ENCODE assay signal across 14 cellular contexts in the genomic region with DNA sequence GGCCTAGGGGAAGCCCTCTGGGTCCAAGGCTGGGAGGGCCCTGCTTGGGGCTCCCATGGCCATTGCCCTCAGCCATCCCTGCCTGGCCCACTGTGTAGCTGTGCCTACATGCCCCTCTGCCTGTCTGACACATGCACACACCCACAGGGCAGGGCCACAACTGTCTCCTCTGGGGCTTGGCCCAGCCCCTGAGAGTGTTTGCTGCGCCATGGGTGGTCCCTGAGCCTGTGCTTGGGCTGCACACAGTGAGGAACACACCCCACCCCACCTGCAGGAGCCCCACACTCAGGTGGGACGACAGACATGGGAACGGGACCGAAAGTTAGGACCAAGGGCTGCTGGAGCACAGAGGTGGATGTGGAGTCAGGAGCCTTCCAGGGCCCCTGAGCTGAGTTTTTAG.
DNase-seq lines count a peak whose midpoint lies in the region; ATAC-seq and TF ChIP-seq lines count a peak whose summit lies in the region.
"Had no signal": no experiment of that assay in that cellular context is flagged by ENCODE, and none has a peak within 500 bp of the region (broad histone marks: within the 10 kb centered on the region; RNA-seq: fewer than 3 reads in every experiment).

No MANE protein-coding gene starts in this region.

- H3K4me3 ChIP-seq in upper lobe of right lung: no peak overlapping the region
- H3K4me3 ChIP-seq in Karpas-422 (ENCODE audit: low read length): no peak overlapping the region
- H3K4me3 ChIP-seq in gastroesophageal sphincter: no peak overlapping the region
- H3K4me3 ChIP-seq: GM23248 had no signal

- no peaks in the 10 kb centered on the region for H3K36me3 ChIP-seq in upper lobe of right lung
- H3K36me3 ChIP-seq in Karpas-422 (ENCODE audit: insufficient read depth, low read length): no peaks in the 10 kb centered on the region
- no peaks in the 10 kb centered on the region for H3K36me3 ChIP-seq in gastroesophageal sphincter

- no peaks in the 10 kb centered on the region for H3K9me2 ChIP-seq in Karpas-422 (replicated peaks; ENCODE audit: insufficient read depth, low read length)

- no peaks in the 10 kb centered on the region for H3K79me2 ChIP-seq in Karpas-422 (ENCODE audit: low read length)

- no peak overlapping the region for H3K27ac ChIP-seq in upper lobe of right lung
- no peak overlapping the region for H3K27ac ChIP-seq in Karpas-422 (ENCODE audit: low read length)
- no peak overlapping the region for H3K27ac ChIP-seq in gastroesophageal sphincter
- H3K27ac ChIP-seq: GM23248 had no signal

- H4K20me1 ChIP-seq in Karpas-422 (ENCODE audit: insufficient read depth, low read depth, low read length): no peaks in the 10 kb centered on the region

- no peaks in the 10 kb centered on the region for H3K4me1 Mint-ChIP-seq in progenitor cell of endocrine pancreas (ENCODE audit: low read depth)
- H3K4me1 Mint-ChIP-seq: B cell had no signal

- ATAC-seq in left lobe of liver (no peak), upper lobe of right lung (peak; percentile 33), gastroesophageal sphincter (no peak), GM18505 (IDR thresholded peaks at IDR 0.05; ENCODE audit: unreplicated experiment) (no peak)
- ATAC-seq: HCT116 had no signal

- H3K9ac ChIP-seq in Karpas-422 (ENCODE audit: low read length): no peak overlapping the region
- H3K9ac ChIP-seq: GM23248 had no signal

- H3K4me1 ChIP-seq in upper lobe of right lung (no peaks in the 10 kb centered on the region), Karpas-422 (ENCODE audit: low read length) (no peaks in the 10 kb centered on the region), gastroesophageal sphincter (no peaks in the 10 kb centered on the region)

- no peak overlapping the region for H2AFZ ChIP-seq in Karpas-422 (ENCODE audit: low read length)
- H2AFZ ChIP-seq: GM23248 had no signal

- no peak overlapping the region for H3K4me2 ChIP-seq in Karpas-422 (ENCODE audit: low read depth, low read length, poor library complexity, severe bottlenecking)

- H3K9me3 ChIP-seq in upper lobe of right lung (peaks cover 3% of the 10 kb centered on the region), Karpas-422 (ENCODE audit: low read length) (no peaks in the 10 kb centered on the region), gastroesophageal sphincter (peaks cover 0 to 9% (median 0%) of the 10 kb centered on the region in 3 donors)

- intact Hi-C loops in upper lobe of right lung (cut with DNase I): no loop called here

- DNase-seq in ecto neural progenitor cell (ENCODE audit: low spot score): peak; percentile 33
- DNase-seq in left lobe of liver (ENCODE audit: low spot score): peak; percentile 37
- peak; percentile 3 for DNase-seq in progenitor cell of endocrine pancreas (ENCODE audit: low spot score, unreplicated experiment)
- DNase-seq in upper lobe of right lung: no peak
- no peak for DNase-seq in Karpas-422
- DNase-seq: C1 segment of cervical spinal cord; Calu3; CD4-positive, alpha-beta T cell; DMS 273 treated with DMSO at 0.1 percent for 48 hours; GM23248 had no signal

- H3K36me3 Mint-ChIP-seq in progenitor cell of endocrine pancreas (ENCODE audit: insufficient read depth): peaks cover 2% of the 10 kb centered on the region

- no peaks in the 10 kb centered on the region for H3K27me3 Mint-ChIP-seq in progenitor cell of endocrine pancreas

- peaks cover 49% of the 10 kb centered on the region for H3K9me3 Mint-ChIP-seq in progenitor cell of endocrine pancreas (ENCODE audit: low read depth)
- H3K9me3 Mint-ChIP-seq: CD4-positive, alpha-beta T cell had no signal

- WGBS in gastroesophageal sphincter (ENCODE audit: low coverage in 1 of 2), 2 donors: 80% methylated on average over 1 of the region's 4 CpGs; no CpG with 5 or more reads in 1 of the 2 donors

- TF ChIP-seq EP300 in gastroesophageal sphincter (IDR thresholded peaks at IDR 0.05): no peak

- TF ChIP-seq POLR2A in gastroesophageal sphincter (IDR thresholded peaks at IDR 0.05): no peak
- TF ChIP-seq POLR2A in GM18505 (IDR thresholded peaks at IDR 0.05; ENCODE audit: borderline replicate concordance, extremely low read depth, insufficient read depth, insufficient read length): no peak

- no peak overlapping the region for H3K4me3 Mint-ChIP-seq in progenitor cell of endocrine pancreas (ENCODE audit: low read depth)
- H3K4me3 Mint-ChIP-seq: B cell; CD4-positive, alpha-beta T cell had no signal

- H3K27me3 ChIP-seq in upper lobe of right lung: no peaks in the 10 kb centered on the region
- no peaks in the 10 kb centered on the region for H3K27me3 ChIP-seq in Karpas-422 (ENCODE audit: low read length)
- peaks cover 49% of the 10 kb centered on the region for H3K27me3 ChIP-seq in gastroesophageal sphincter

- no peak for TF ChIP-seq CTCF in progenitor cell of endocrine pancreas (IDR thresholded peaks at IDR 0.05; ENCODE audit: unreplicated experiment)
- no peak for TF ChIP-seq CTCF in upper lobe of right lung (IDR thresholded peaks at IDR 0.05)
- no peak for TF ChIP-seq CTCF in gastroesophageal sphincter (IDR thresholded peaks at IDR 0.05)

- no peak overlapping the region for H3K27ac Mint-ChIP-seq in progenitor cell of endocrine pancreas
- H3K27ac Mint-ChIP-seq: B cell; CD4-positive, alpha-beta T cell had no signal

Comparison
In these comparisons a context has a peak if more than half of its experiments do, and no peak if none do; other contexts are left out.
1. DNase-seq: peak in ecto neural progenitor cell (single experiment), left lobe of liver (single experiment) and progenitor cell of endocrine pancreas (single experiment); none in upper lobe of right lung (single experiment) and Karpas-422 (single experiment).